In the genomic region with DNA sequence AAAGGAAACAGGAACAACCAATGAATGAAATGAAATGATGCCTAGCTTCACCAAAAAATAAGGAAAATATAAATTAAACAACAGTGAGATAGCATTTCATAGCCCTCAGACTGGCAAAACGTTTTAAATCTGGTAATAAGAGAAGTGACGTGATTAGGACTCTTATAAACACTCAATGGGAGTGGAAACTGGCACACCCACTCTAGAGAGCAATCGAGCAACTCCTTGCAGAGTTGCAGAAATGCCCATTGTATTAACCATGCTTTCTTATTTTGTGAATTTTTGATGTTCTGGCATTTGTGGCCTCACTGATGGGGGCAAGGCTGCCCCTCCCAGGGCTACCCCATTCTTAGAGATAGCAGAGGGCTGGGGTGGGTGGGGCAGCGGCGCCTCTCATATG, we compare ENCODE assay signal across 15 cellular contexts. TPM values are rescaled to one million over a fixed set of nuclear protein-coding genes. Genes with fewer than 3 reads are reported as not detected.
DNase-seq lines count a peak whose midpoint lies in the region; ATAC-seq and TF ChIP-seq lines count a peak whose summit lies in the region.
"Had no signal": no experiment of that assay in that cellular context is flagged by ENCODE, and none has a peak within 500 bp of the region (broad histone marks: within the 10 kb centered on the region; RNA-seq: fewer than 3 reads in every experiment).

No MANE protein-coding gene starts in this region.

- no peak for TF ChIP-seq CTCF in left lung (IDR thresholded peaks at IDR 0.05)

- H3K4me3 ChIP-seq in left lung, result no peak overlapping the region
- H3K4me3 ChIP-seq: BLaER1 had no signal

- H3K4me1 ChIP-seq in left lung, result no peaks in the 10 kb centered on the region
- H3K4me1 ChIP-seq: BE2C, BLaER1, Caco-2 had no signal

- H3K27me3 ChIP-seq in left lung, result no peaks in the 10 kb centered on the region
- H3K27me3 ChIP-seq: BE2C, BLaER1 had no signal

- H3K9me3 ChIP-seq in left lung, result peaks cover 0 to 15% of the 10 kb centered on the region in 2 donors
- H3K9me3 ChIP-seq: BE2C, Caco-2 had no signal

- intact Hi-C loops in left lung (cut with DNase I), result no loop called here
- intact Hi-C loops in left ventricle myocardium superior (cut with micrococcal nuclease), result no loop called here

- ATAC-seq in left lung (peak; percentile 84), HG03460 (IDR thresholded peaks at IDR 0.05; ENCODE audit: unreplicated experiment) (no peak), left ventricle myocardium superior (no peak)
- ATAC-seq: CD8-positive, alpha-beta T cell had no signal

- H3K27ac ChIP-seq in left lung, result no peak overlapping the region
- H3K27ac ChIP-seq: BLaER1 had no signal

- H3K36me3 ChIP-seq in left lung, result no peaks in the 10 kb centered on the region
- H3K36me3 ChIP-seq: BE2C, BLaER1 had no signal

- DNase-seq in DMS79 (lab: John Stamatoyannopoulos, UW), result peak; percentile 36
- DNase-seq in DMS79 treated with DMSO at 0.1 percent for 48 hours (lab: John Stamatoyannopoulos, UW), result peak; percentile 54
- DNase-seq in left lung, result no peak
- DNase-seq in left ventricle myocardium superior, result no peak
- DNase-seq: 8988T; ACHN; BE2C; C1 segment of cervical spinal cord; Caco-2; Calu3; CD4-positive, alpha-beta T cell; CD8-positive, alpha-beta T cell; GF-D8 had no signal

RNA-seq across cellular contexts. Expression of a gene that starts 6.5 kb away (rescaled TPM):
- 1 to 10 TPM in 1 of 2 donors, not detected in 1; 2.0 TPM for total RNA-seq in left lung
- total RNA-seq in left ventricle myocardium superior, result not detected

Comparison
In these comparisons a context has a peak if more than half of its experiments do, and no peak if none do; other contexts are left out.
1. DNase-seq: peak in DMS79 (single experiment) and DMS79 treated with DMSO at 0.1 percent for 48 hours (single experiment); none in left lung (0 of 2) and left ventricle myocardium superior (single experiment).